20 cellular contexts compared by ENCODE assay signal in genomic region chr12:113129664-113130456, GRCh38. TPM values are rescaled to one million over a fixed set of nuclear protein-coding genes. Genes with fewer than 3 reads are reported as not detected.
DNase-seq lines count a peak whose midpoint lies in the region; ATAC-seq, FAIRE-seq and TF ChIP-seq lines count a peak whose summit lies in the region.
"Had no signal": no experiment of that assay in that cellular context is flagged by ENCODE, and none has a peak within 500 bp of the region (broad histone marks: within the 10 kb centered on the region; RNA-seq: fewer than 3 reads in every experiment).

No MANE protein-coding gene starts in this region.

- peak overlapping the region in 3 of 11 experiments; percentile 14 to 43 (median 35); a peak in 2 of 22 replicates for H3K9ac ChIP-seq in BLaER1 treated with 17β-estradiol and CSF1 and Interleukin-3, amounts not matched to agents 10 nM and 100 nM
- H3K9ac ChIP-seq in NT2/D1 (ENCODE audit: insufficient read length, low read depth) (peak overlapping the region; percentile 22), endothelial cell of umbilical vein (replicated peaks; ENCODE audit: extremely low read depth, insufficient read depth, low read length) (no peak overlapping the region), parathyroid adenoma (no peak overlapping the region)
- H3K9ac ChIP-seq: KMS-11 had no signal

- no peak overlapping the region for H2AFZ ChIP-seq in endothelial cell of umbilical vein (ENCODE audit: low read depth, low read length)
- no peak overlapping the region for H2AFZ ChIP-seq in parathyroid adenoma

- 76 to 83% methylated on average over 12 to 16 of the region's 17 CpGs for WGBS in body of pancreas, 2 donors

- no peak for DNase-seq in NT2/D1 (ENCODE audit: low read depth, low spot score)
- DNase-seq in endothelial cell of umbilical vein (ENCODE audit: low read depth, low spot score), result no peak
- no peak for DNase-seq in body of pancreas
- no peak for DNase-seq in HEK293T (ENCODE audit: extremely low spot score)
- DNase-seq in NCI-H1436 treated with DMSO at 0.1 percent for 48 hours (lab: John Stamatoyannopoulos, UW), result no peak
- DNase-seq: activated CD4-positive, alpha-beta T cell treated with anti-CD3 and anti-CD28 coated beads for 4 hours; activated naive CD8-positive, alpha-beta T cell treated with anti-CD3 and anti-CD28 coated beads, Interleukin-2, amount 10 ng/mL, durations not matched to agents 7 days and 5 days; CD4-positive, alpha-beta memory T cell; GOT3; NCI-H2029; NCI-H446; RPMI8226 had no signal

- CTCF ChIA-PET in endothelial cell of umbilical vein (lab: Charles Lee) (no interaction called here), HEK293T (lab: Yijun Ruan, JAX) (interaction anchor here (0.5 kb wide), 2 partner anchors 111 to 230 kb away, joined by 3 read pairs; no protein-coding TSS in a partner anchor)

- H3K9me1 ChIP-seq in endothelial cell of umbilical vein (replicated peaks; ENCODE audit: control insufficient read depth, extremely low read depth, insufficient read depth, low read length), result no peaks in the 10 kb centered on the region

- dilution Hi-C loops in endothelial cell of umbilical vein (cut with MboI; ENCODE audit: extremely low pct_ligation_motif_present, low sequenced_read_pairs), result no loop called here

- intact Hi-C loops in endothelial cell of umbilical vein (cut with micrococcal nuclease) (no loop called here), body of pancreas (cut with DNase I) (no loop called here)

- peaks cover 0 to 4% (median under 1%) of the 10 kb centered on the region in 11 experiments; a peak in 6 of 22 replicates for H3K27me3 ChIP-seq in BLaER1 treated with 17β-estradiol and CSF1 and Interleukin-3, amounts not matched to agents 10 nM and 100 nM
- H3K27me3 ChIP-seq in NT2/D1 (ENCODE audit: insufficient read depth, insufficient read length) (peaks cover 7% of the 10 kb centered on the region), endothelial cell of umbilical vein (ENCODE audit: control insufficient read depth in 2 of 2, insufficient read depth in 2 of 2, low read length in 2 of 2) (no peaks in the 10 kb centered on the region), parathyroid adenoma (ENCODE audit: control insufficient read depth, insufficient read depth, low read length) (no peaks in the 10 kb centered on the region), body of pancreas (no peaks in the 10 kb centered on the region)

- no peak for FAIRE-seq in endothelial cell of umbilical vein (lab: Jason Lieb, UNC)
- FAIRE-seq: colon, GM12892, TTC549 had no signal

- TF ChIP-seq POLR2A in endothelial cell of umbilical vein (IDR thresholded peaks at IDR 0.05; ENCODE audit: low read depth, low read length) (no peak), body of pancreas (IDR thresholded peaks at IDR 0.05) (no peak)

- BruUV-seq in endothelial cell of umbilical vein (replicated peaks; lab: Mats Ljungman, UMichigan), result no TSS peak

- ATAC-seq in body of pancreas, result no peak

- POLR2A ChIA-PET in endothelial cell of umbilical vein (lab: Charles Lee), result no interaction called here
- POLR2A ChIA-PET in HEK293T (lab: Yijun Ruan, JAX), result interaction anchor here (1.0 kb wide), 1 partner anchor 9 kb away, joined by 3 read pairs; no protein-coding TSS in a partner anchor

- H3K4me3 ChIP-seq in BLaER1 treated with 17β-estradiol and CSF1 and Interleukin-3, amounts not matched to agents 10 nM and 100 nM, result no peak overlapping the region
- H3K4me3 ChIP-seq in NT2/D1 (ENCODE audit: insufficient read length, low read depth) (no peak overlapping the region), endothelial cell of umbilical vein (replicated peaks in 1 of 3; ENCODE audit: insufficient read depth in 1 of 3, low read depth in 1 of 3, low read length in 3 of 3) (no peak overlapping the region), parathyroid adenoma (ENCODE audit: low read depth, low read length) (peak overlapping the region; percentile 49), body of pancreas (no peak overlapping the region)

- peaks cover 22 to 78% (median 65%) of the 10 kb centered on the region in 10 experiments for H3K4me1 ChIP-seq in BLaER1 treated with 17β-estradiol and CSF1 and Interleukin-3, amounts not matched to agents 10 nM and 100 nM
- H3K4me1 ChIP-seq in NT2/D1 (ENCODE audit: insufficient read depth, insufficient read length) (peaks cover 16% of the 10 kb centered on the region), endothelial cell of umbilical vein (ENCODE audit: control insufficient read depth, extremely low read depth, insufficient read depth, low read length) (no peaks in the 10 kb centered on the region), parathyroid adenoma (peaks cover 43% of the 10 kb centered on the region), body of pancreas (peaks cover 9% of the 10 kb centered on the region)

- peaks cover 0 to 17% (median 0%) of the 10 kb centered on the region in 11 experiments; a peak in 5 of 22 replicates for H3K36me3 ChIP-seq in BLaER1 treated with 17β-estradiol and CSF1 and Interleukin-3, amounts not matched to agents 10 nM and 100 nM
- H3K36me3 ChIP-seq in NT2/D1 (ENCODE audit: insufficient read depth, insufficient read length, low read length) (no peaks in the 10 kb centered on the region), endothelial cell of umbilical vein (ENCODE audit: control insufficient read depth in 2 of 2, extremely low read depth in 1 of 2, insufficient read depth in 2 of 2, low read length in 2 of 2) (no peaks in the 10 kb centered on the region), parathyroid adenoma (ENCODE audit: control insufficient read depth, insufficient read depth, low read length) (no peaks in the 10 kb centered on the region), body of pancreas (replicated peaks in 1 of 2; ENCODE audit: insufficient read depth in 1 of 2, low read depth in 2 of 2) (no peaks in the 10 kb centered on the region)

- TF ChIP-seq CTCF in endothelial cell of umbilical vein (IDR thresholded peaks at IDR 0.05; ENCODE audit: extremely low read depth in 1 of 2, insufficient read depth in 1 of 2, low read depth in 1 of 2, low read length in 2 of 2) (no peak), parathyroid adenoma (IDR thresholded peaks at IDR 0.05) (no peak), body of pancreas (IDR thresholded peaks at IDR 0.05) (no peak)

- H3K9me3 ChIP-seq in BLaER1 treated with 17β-estradiol and CSF1 and Interleukin-3, amounts not matched to agents 10 nM and 100 nM (replicated peaks in 1 of 11), result no peaks in the 10 kb centered on the region
- no peaks in the 10 kb centered on the region for H3K9me3 ChIP-seq in NT2/D1 (ENCODE audit: insufficient read depth, low read length)
- no peaks in the 10 kb centered on the region for H3K9me3 ChIP-seq in endothelial cell of umbilical vein (replicated peaks; ENCODE audit: control insufficient read depth, insufficient read depth, low read length)
- H3K9me3 ChIP-seq in parathyroid adenoma (ENCODE audit: control insufficient read depth, low read length), result no peaks in the 10 kb centered on the region
- no peaks in the 10 kb centered on the region for H3K9me3 ChIP-seq in body of pancreas

- H4K20me1 ChIP-seq in BLaER1 treated with 17β-estradiol and CSF1 and Interleukin-3, amounts not matched to agents 10 nM and 100 nM, result peaks cover 0 to 41% (median 0%) of the 10 kb centered on the region in 11 experiments; a peak in 6 of 22 replicates
- no peaks in the 10 kb centered on the region for H4K20me1 ChIP-seq in endothelial cell of umbilical vein (replicated peaks; ENCODE audit: control insufficient read depth, extremely low read depth, insufficient read depth, low read length)

- peak overlapping the region in 6 of 11 experiments; percentile 31 to 76 (median 53); a peak in 7 of 22 replicates for H3K27ac ChIP-seq in BLaER1 treated with 17β-estradiol and CSF1 and Interleukin-3, amounts not matched to agents 10 nM and 100 nM
- H3K27ac ChIP-seq in endothelial cell of umbilical vein (ENCODE audit: insufficient read depth, low read depth, low read length) (no peak overlapping the region), parathyroid adenoma (peak overlapping the region; percentile 96), body of pancreas (no peak overlapping the region)
- H3K27ac ChIP-seq: KMS-11 had no signal

- peak overlapping the region; percentile 70 to 97 (median 85) for H3K4me2 ChIP-seq in BLaER1 treated with 17β-estradiol and CSF1 and Interleukin-3, amounts not matched to agents 10 nM and 100 nM
- no peak overlapping the region for H3K4me2 ChIP-seq in endothelial cell of umbilical vein (ENCODE audit: insufficient read depth, low read length)
- H3K4me2 ChIP-seq in parathyroid adenoma (ENCODE audit: low read length), result peak overlapping the region; percentile 78
- H3K4me2 ChIP-seq: KMS-11 had no signal

- no peaks in the 10 kb centered on the region for H3K79me2 ChIP-seq in endothelial cell of umbilical vein (ENCODE audit: control insufficient read depth, insufficient read depth, low read length)
- peaks cover 55% of the 10 kb centered on the region for H3K79me2 ChIP-seq in parathyroid adenoma

RNA-seq across cellular contexts. Expression of gene RASAL1, which starts 5.7 kb away (rescaled TPM):
- total RNA-seq in endothelial cell of umbilical vein (not detected in 2 replicates), body of pancreas (1 to 10 TPM in 1 of 2 donors, under 1 TPM in 1; 0.66 to 2.1 TPM)
- not detected in 2 replicates for polyA plus RNA-seq in endothelial cell of umbilical vein
- polyA plus RNA-seq in endothelial cell of umbilical vein (2011; cell fraction: cytosol; rRNA removed), result not detected in 2 replicates
- not detected in 2 replicates for polyA plus RNA-seq in endothelial cell of umbilical vein (2011; cell fraction: nucleus; rRNA removed)
- not detected in 2 replicates for polyA plus RNA-seq in endothelial cell of umbilical vein (2012)
- polyA minus RNA-seq in endothelial cell of umbilical vein, result not detected in 2 replicates
- not detected for polyA minus RNA-seq in endothelial cell of umbilical vein (2011; cell fraction: cytosol; rRNA and poly(A)+ RNA removed)
- not detected in 2 replicates for polyA minus RNA-seq in endothelial cell of umbilical vein (2011; cell fraction: nucleus; rRNA and poly(A)+ RNA removed)
- total RNA-seq: subcutaneous adipose tissue had no signal
- polyA plus RNA-seq: AG04450 had no signal

RNA-seq across cellular contexts. Expression of gene CFAP73, which starts 19.7 kb away (rescaled TPM):
- total RNA-seq in endothelial cell of umbilical vein (not detected in 2 replicates), body of pancreas (under 1 TPM in 1 of 2 donors, not detected in 1; 0.99 TPM)
- not detected in 2 replicates for polyA plus RNA-seq in endothelial cell of umbilical vein
- polyA plus RNA-seq in endothelial cell of umbilical vein (2011; cell fraction: cytosol; rRNA removed), result not detected in 2 replicates
- polyA plus RNA-seq in endothelial cell of umbilical vein (2011; cell fraction: nucleus; rRNA removed), result not detected in 2 replicates
- polyA plus RNA-seq in endothelial cell of umbilical vein (2012), result 0.12 and 0.15 TPM in 2 replicates
- not detected in 2 replicates for polyA minus RNA-seq in endothelial cell of umbilical vein
- 1.0 TPM for polyA minus RNA-seq in endothelial cell of umbilical vein (2011; cell fraction: cytosol; rRNA and poly(A)+ RNA removed)
- not detected in 2 replicates for polyA minus RNA-seq in endothelial cell of umbilical vein (2011; cell fraction: nucleus; rRNA and poly(A)+ RNA removed)
- total RNA-seq: CD4-positive, alpha-beta memory T cell; subcutaneous adipose tissue had no signal
- polyA plus RNA-seq: AG04450 had no signal

RNA-seq across cellular contexts. Expression of gene DDX54, which starts 55.4 kb away (rescaled TPM):
- total RNA-seq in endothelial cell of umbilical vein (76.4 and 90.0 TPM in 2 replicates), body of pancreas (10 to 100 TPM; 52.7 TPM)
- 41.9 and 54.1 TPM in 2 replicates for polyA plus RNA-seq in endothelial cell of umbilical vein
- 60.6 and 60.8 TPM in 2 replicates for polyA plus RNA-seq in endothelial cell of umbilical vein (2011; cell fraction: cytosol; rRNA removed)
- polyA plus RNA-seq in endothelial cell of umbilical vein (2011; cell fraction: nucleus; rRNA removed), result 70.0 and 79.9 TPM in 2 replicates
- polyA plus RNA-seq in endothelial cell of umbilical vein (2012), result 34.6 and 38.7 TPM in 2 replicates
- 26.9 and 43.8 TPM in 2 replicates for polyA minus RNA-seq in endothelial cell of umbilical vein
- polyA minus RNA-seq in endothelial cell of umbilical vein (2011; cell fraction: cytosol; rRNA and poly(A)+ RNA removed), result 41.9 TPM
- polyA minus RNA-seq in endothelial cell of umbilical vein (2011; cell fraction: nucleus; rRNA and poly(A)+ RNA removed), result 36.6 and 38.9 TPM in 2 replicates

RNA-seq across cellular contexts. Expression of gene RITA1, which starts 55.7 kb away (rescaled TPM):
- 20.4 and 20.7 TPM in 2 replicates for total RNA-seq in endothelial cell of umbilical vein
- 21.1 and 21.3 TPM in 2 replicates for polyA plus RNA-seq in endothelial cell of umbilical vein
- polyA plus RNA-seq in endothelial cell of umbilical vein (2011; cell fraction: cytosol; rRNA removed), result 12.9 and 16.2 TPM in 2 replicates
- 6.4 and 7.6 TPM in 2 replicates for polyA plus RNA-seq in endothelial cell of umbilical vein (2011; cell fraction: nucleus; rRNA removed)
- 16.4 and 17.8 TPM in 2 replicates for polyA plus RNA-seq in endothelial cell of umbilical vein (2012)
- polyA minus RNA-seq in endothelial cell of umbilical vein, result 7.9 and 8.3 TPM in 2 replicates
- polyA minus RNA-seq in endothelial cell of umbilical vein (2011; cell fraction: cytosol; rRNA and poly(A)+ RNA removed), result 22.8 TPM
- polyA minus RNA-seq in endothelial cell of umbilical vein (2011; cell fraction: nucleus; rRNA and poly(A)+ RNA removed), result 4.5 and 8.0 TPM in 2 replicates
- 10 to 100 TPM in 1 of 2 donors, 1 to 10 TPM in 1; 6.9 to 15.3 TPM for total RNA-seq in body of pancreas

Comparison
In these comparisons a context has a peak if more than half of its experiments do, and no peak if none do; other contexts are left out.
1. H3K27ac ChIP-seq: peak in BLaER1 treated with 17β-estradiol and CSF1 and Interleukin-3, amounts not matched to agents 10 nM and 100 nM (6 of 11) and parathyroid adenoma (single experiment); none in endothelial cell of umbilical vein (single experiment) and body of pancreas (0 of 4).